ENCODE assay signal across 11 cellular contexts in genomic region chr7:24653316-24654085, GRCh38.
DNase-seq lines count a peak whose midpoint lies in the region; ATAC-seq, FAIRE-seq and TF ChIP-seq lines count a peak whose summit lies in the region.
"Had no signal": no experiment of that assay in that cellular context is flagged by ENCODE, and none has a peak within 500 bp of the region (broad histone marks: within the 10 kb centered on the region; RNA-seq: fewer than 3 reads in every experiment).

No MANE protein-coding gene starts in this region.

- no peaks in the 10 kb centered on the region for H3K79me2 ChIP-seq in H9 (ENCODE audit: insufficient read depth, low read length)
- H3K79me2 ChIP-seq in K562 (ENCODE audit: control insufficient read depth, insufficient read depth, low read length), result no peaks in the 10 kb centered on the region

- TF ChIP-seq RAD21 in K562 (CRISPR knock-in tag; conservative IDR thresholded peaks at IDR 0.05 in 1 of 2, IDR thresholded peaks at IDR 0.05 in 1 of 2), result no peak

- FAIRE-seq in K562 (lab: Jason Lieb, UNC) (peak; percentile 55), frontal cortex (lab: Jason Lieb, UNC) (no peak)
- FAIRE-seq: TTC549 had no signal

- H3K4me2 ChIP-seq in H9 (ENCODE audit: insufficient read depth, insufficient read length, low read length), result no peak overlapping the region
- no peak overlapping the region for H3K4me2 ChIP-seq in K562 (ENCODE audit: insufficient read depth, low read length)

- no peaks in the 10 kb centered on the region for H3K27me3 Mint-ChIP-seq in H9 (ENCODE audit: low read depth)

- H2BK120ac ChIP-seq in H9 (ENCODE audit: low read depth, low read length, poor library complexity, severe bottlenecking), result no peak overlapping the region

- POLR2A ChIA-PET in K562 (lab: Yijun Ruan, JAX), result interaction anchor here (0.8 to 2.8 kb wide), 2 partner anchors 8 to 16 kb away, joined by 4 to 15 read pairs; no protein-coding TSS in a partner anchor

- H3K4me3 Mint-ChIP-seq in H9, result no peak overlapping the region
- H3K4me3 Mint-ChIP-seq: endodermal cell had no signal

- H3K79me1 ChIP-seq in H9 (ENCODE audit: insufficient read depth, low read depth, low read length, poor library complexity, severe bottlenecking), result no peaks in the 10 kb centered on the region

- intact Hi-C loops in K562 (cut with micrococcal nuclease), result no loop called here

- no peak overlapping the region for H2AK5ac ChIP-seq in H9 (ENCODE audit: insufficient read length, low read length)

- no peak overlapping the region for H3K18ac ChIP-seq in H9 (ENCODE audit: insufficient read length, low read depth, low read length)

- CTCF ChIA-PET in K562 (lab: Yijun Ruan, JAX; ENCODE audit: low intra/inter-chr PET ratio), result interaction anchor here (0.6 kb wide), 1 partner anchor 251 kb away, joined by 4 read pairs; no protein-coding TSS in a partner anchor

- no peaks in the 10 kb centered on the region for H3K4me1 ChIP-seq in H9 (ENCODE audit: insufficient read depth, low read length)
- no peaks in the 10 kb centered on the region; a peak in 1 of 5 replicates for H3K4me1 ChIP-seq in K562 (replicated peaks in 1 of 2; ENCODE audit: control insufficient read depth in 2 of 2, insufficient read depth in 2 of 2, low read length in 2 of 2)
- no peaks in the 10 kb centered on the region for H3K4me1 ChIP-seq in muscle layer of duodenum (ENCODE audit: control insufficient read depth in 1 of 2, insufficient read depth in 2 of 2, low read length in 2 of 2)
- H3K4me1 ChIP-seq: HAP-1 had no signal

- no peak for TF ChIP-seq EP300 in K562 (IDR thresholded peaks at IDR 0.05; ENCODE audit: low read length)

- H2BK5ac ChIP-seq in H9 (ENCODE audit: insufficient read length, low read length), result no peak overlapping the region

- H3K9ac ChIP-seq in H9 (ENCODE audit: extremely low read depth, insufficient read length, low read length) (no peak overlapping the region), K562 (ENCODE audit: insufficient read depth in 1 of 2, low read depth in 2 of 2, low read length in 2 of 2) (no peak overlapping the region)

- H3K36me3 ChIP-seq in K562 (ENCODE audit: control insufficient read depth, insufficient read depth, low read length), result peaks cover 3% of the 10 kb centered on the region; the same call in 2 of the 3 replicates
- no peaks in the 10 kb centered on the region for H3K36me3 ChIP-seq in muscle layer of duodenum (ENCODE audit: control insufficient read depth in 1 of 2, insufficient read depth in 2 of 2, low read length in 2 of 2)

- no peaks in the 10 kb centered on the region for H3K9me1 ChIP-seq in K562 (ENCODE audit: control insufficient read depth, insufficient read depth, low read length)

- peaks cover 9 to 11% (median 9%) of the 10 kb centered on the region in 3 experiments; a peak in 4 of 7 replicates for H3K36me3 Mint-ChIP-seq in H9 (ENCODE audit: insufficient read depth in 1 of 3, low read depth in 3 of 3)

- no peak overlapping the region for H4K8ac ChIP-seq in H9 (replicated peaks; ENCODE audit: insufficient read length, low read depth, low read length)

- in situ Hi-C loops in K562 (cut with MboI), result no loop called here

- no peak overlapping the region for H2BK15ac ChIP-seq in H9 (ENCODE audit: low read depth, low read length)

- ATAC-seq in K562, result no peak
- ATAC-seq in HG02840 (IDR thresholded peaks at IDR 0.05; ENCODE audit: low FRiP score, unreplicated experiment), result no peak
- ATAC-seq in GM18519 (IDR thresholded peaks at IDR 0.05; ENCODE audit: low FRiP score, unreplicated experiment), result no peak

- TF ChIP-seq POLR2A in K562 (conservative IDR thresholded peaks at IDR 0.05), result no peak

- H3K9me3 ChIP-seq in H9 (ENCODE audit: control insufficient read depth, low read depth, low read length), result no peaks in the 10 kb centered on the region
- H3K9me3 ChIP-seq in K562 (replicated peaks; ENCODE audit: control insufficient read depth, insufficient read depth, low read depth, low read length), result no peaks in the 10 kb centered on the region
- no peaks in the 10 kb centered on the region for H3K9me3 ChIP-seq in muscle layer of duodenum (ENCODE audit: control insufficient read depth in 1 of 2, low read length in 2 of 2)
- H3K9me3 ChIP-seq: HAP-1 had no signal

- DNase-seq in AG10803 (ENCODE audit: low read depth) (peak; percentile 10), H9 (no peak), K562 (ENCODE audit: extremely low read depth in 1 of 4, low spot score in 3 of 4) (no peak), NCI-H748 treated with DMSO at 0.1 percent for 48 hours (lab: John Stamatoyannopoulos, UW) (no peak), frontal cortex (ENCODE audit: low spot score in 2 of 2) (no peak)
- DNase-seq: endodermal cell had no signal

- BruUV-seq in K562 (replicated peaks; lab: Mats Ljungman, UMichigan), result no TSS peak

- H3K23me2 ChIP-seq in H9 (ENCODE audit: insufficient read length, low read depth, low read length, poor library complexity, severe bottlenecking), result no peaks in the 10 kb centered on the region

- no peaks in the 10 kb centered on the region for H3K9me3 Mint-ChIP-seq in H9
- H3K9me3 Mint-ChIP-seq: endodermal cell had no signal

- H2AFZ ChIP-seq in H9 (ENCODE audit: low read length), result no peak overlapping the region
- H2AFZ ChIP-seq in K562 (ENCODE audit: low read depth, low read length), result no peak overlapping the region

- H3K56ac ChIP-seq in H9 (ENCODE audit: insufficient read length, low read depth, low read length), result no peak overlapping the region

- no peak overlapping the region for H3K27ac ChIP-seq in H9 (ENCODE audit: insufficient read length, low read depth, low read length)
- H3K27ac ChIP-seq in K562 (ENCODE audit: extremely low read depth, low read depth, low read length), result no peak overlapping the region
- H3K27ac ChIP-seq in muscle layer of duodenum (ENCODE audit: low read length), result no peak overlapping the region

- no peak overlapping the region for H4K91ac ChIP-seq in H9 (ENCODE audit: insufficient read length, low read depth, low read length)

- H2BK20ac ChIP-seq in H9 (ENCODE audit: low read depth, low read length, poor library complexity, severe bottlenecking), result no peak overlapping the region

- no peak overlapping the region for H3K14ac ChIP-seq in H9 (ENCODE audit: insufficient read depth, low read length)

- no peak for TF ChIP-seq CTCF in AG10803 (conservative IDR thresholded peaks at IDR 0.05; ENCODE audit: low read length)
- no peak for TF ChIP-seq CTCF in H9 (conservative IDR thresholded peaks at IDR 0.05)
- TF ChIP-seq CTCF in K562 (IDR thresholded peaks at IDR 0.05 in 2 of 3, conservative IDR thresholded peaks at IDR 0.05 in 1 of 3; ENCODE audit: insufficient read depth in 2 of 3, low read depth in 1 of 3, low read length in 3 of 3), result no peak

- H3K27me3 ChIP-seq in H9 (ENCODE audit: insufficient read depth, low read length), result no peaks in the 10 kb centered on the region
- H3K27me3 ChIP-seq in K562 (ENCODE audit: control insufficient read depth in 2 of 2, insufficient read depth in 2 of 2, low read length in 2 of 2), result no peaks in the 10 kb centered on the region
- H3K27me3 ChIP-seq in muscle layer of duodenum (ENCODE audit: low read depth, low read length), result no peaks in the 10 kb centered on the region

- peaks cover 0 to 10% of the 10 kb centered on the region in 2 experiments; a peak in 1 of 4 replicates for H3K4me1 Mint-ChIP-seq in H9
- H3K4me1 Mint-ChIP-seq: endodermal cell had no signal

- peak overlapping the region in 2 of 3 experiments; percentile 2 to 79; a peak in 3 of 7 replicates for H3K27ac Mint-ChIP-seq in H9
- H3K27ac Mint-ChIP-seq: endodermal cell had no signal

- H4K20me1 ChIP-seq in H9 (ENCODE audit: control insufficient read depth, insufficient read depth, insufficient read length) (no peaks in the 10 kb centered on the region), K562 (replicated peaks; ENCODE audit: control insufficient read depth, insufficient read depth, low read length) (no peaks in the 10 kb centered on the region)

- H3K4ac ChIP-seq in H9 (ENCODE audit: low read depth, low read length), result no peak overlapping the region

- WGBS in H9 (ENCODE audit: extremely low coverage, insufficient read length, low lambda C conversion rate), result 100% methylated on average over 3 of the region's 4 CpGs
- 64% methylated on average over 4 of the region's 4 CpGs for WGBS in K562 (ENCODE audit: insufficient coverage, low coverage, missing lambda C conversion rate)

- no peak overlapping the region for H3T11ph ChIP-seq in H9 (ENCODE audit: low read length)

- H3K23ac ChIP-seq in H9 (ENCODE audit: insufficient read length, low read depth, low read length), result no peak overlapping the region

- H3K4me3 ChIP-seq in AG10803 (ENCODE audit: low read length) (peak overlapping the region; percentile 41), K562 (no peak overlapping the region), muscle layer of duodenum (ENCODE audit: low read depth in 1 of 2, low read length in 2 of 2) (peak overlapping the region; percentile 2 to 12)
- H3K4me3 ChIP-seq: HAP-1 had no signal

- H4K5ac ChIP-seq in H9 (ENCODE audit: insufficient read length, low read depth, low read length), result no peak overlapping the region

- no peak overlapping the region for H2BK12ac ChIP-seq in H9 (ENCODE audit: insufficient read length, low read depth, low read length)

TF ChIP-seq in K562, 482 proteins besides CTCF, POLR2A, EP300 and RAD21:
- no peak for TF ChIP-seq MAFF (IDR thresholded peaks at IDR 0.05; ENCODE audit: low read length)
- TF ChIP-seq C11orf30 (IDR thresholded peaks at IDR 0.05; ENCODE audit: low read depth), result no peak
- TF ChIP-seq JUNB (CRISPR knock-in tag; conservative IDR thresholded peaks at IDR 0.05), result no peak
- no peak for TF ChIP-seq NFE2 (IDR thresholded peaks at IDR 0.05; ENCODE audit: low read depth)
